ENCODE assay signal across 27 cellular contexts in the genomic region with DNA sequence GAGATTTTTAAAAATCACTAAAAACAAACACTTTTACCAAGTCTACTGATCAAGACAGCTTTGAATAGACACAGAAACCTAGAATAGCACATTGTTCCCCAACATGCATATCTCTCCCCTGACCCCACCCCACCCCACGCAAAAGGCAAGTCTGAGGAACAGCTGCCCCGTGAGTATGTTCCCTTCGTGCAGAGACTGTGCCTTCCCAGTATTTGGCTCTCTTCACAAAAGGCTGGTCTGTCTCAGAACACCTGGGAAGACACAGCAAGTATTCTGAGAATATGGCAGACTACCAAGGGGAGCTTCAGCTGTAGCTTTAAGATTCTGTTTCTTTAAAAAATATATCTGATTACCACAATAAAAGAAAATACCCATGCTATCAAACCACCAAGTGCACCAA.
A peak's percentile ranks its signal among the peaks of the same experiment; 100 is the strongest.
DNase-seq lines count a peak whose midpoint lies in the region; ATAC-seq, FAIRE-seq and TF ChIP-seq lines count a peak whose summit lies in the region.
"Had no signal": no experiment of that assay in that cellular context is flagged by ENCODE, and none has a peak within 500 bp of the region (broad histone marks: within the 10 kb centered on the region; RNA-seq: fewer than 3 reads in every experiment).

No MANE protein-coding gene starts in this region.

- no peak for TF ChIP-seq POLR2A in GM12891 (IDR thresholded peaks at IDR 0.05; ENCODE audit: low read depth, low read length)

- H3K27ac Mint-ChIP-seq in activated naive CD8-positive, alpha-beta T cell: peak overlapping the region; percentile 54
- H3K27ac Mint-ChIP-seq in activated naive CD8-positive, alpha-beta T cell treated with anti-CD3 and anti-CD28 coated beads, Interleukin-2, amount 50 U/mL, for 24 hours: no peak overlapping the region
- H3K27ac Mint-ChIP-seq in activated CD4-positive, alpha-beta memory T cell treated with anti-CD3 and anti-CD28 coated beads, Interleukin-2, amount 10 ng/mL, durations not matched to agents 7 days and 5 days: peak overlapping the region; percentile 2
- peak overlapping the region; percentile 93 for H3K27ac Mint-ChIP-seq in stimulated activated effector memory CD8-positive, alpha-beta T cell treated with anti-CD3 and anti-CD28 coated beads, Interleukin-12 subunit alpha, Interleukin-12 subunit beta, amount 100 ng/mL, for 72 hours
- H3K27ac Mint-ChIP-seq: activated naive CD8-positive, alpha-beta T cell treated with anti-CD3 and anti-CD28 coated beads for 36 hours had no signal

- POLR2A ChIA-PET in activated CD4-positive, alpha-beta memory T cell treated with anti-CD3 and anti-CD28 coated beads, Interleukin-2, amount 10 ng/mL, durations not matched to agents 7 days and 5 days (lab: Charles Lee): interaction anchor here (0.8 to 2.4 kb wide), 5 partner anchors 9 to 87 kb away, joined by 3 to 11 read pairs (median 4); no protein-coding TSS in a partner anchor

- peak; percentile 20 for FAIRE-seq in GM12891 (lab: Jason Lieb, UNC)
- FAIRE-seq: bronchial epithelial cell, H1 had no signal

- CTCF ChIA-PET in activated CD4-positive, alpha-beta memory T cell treated with anti-CD3 and anti-CD28 coated beads, Interleukin-2, amount 10 ng/mL, durations not matched to agents 7 days and 5 days (lab: Charles Lee): no interaction called here

- H3K9me3 Mint-ChIP-seq in activated naive CD8-positive, alpha-beta T cell (ENCODE audit: low read depth): no peaks in the 10 kb centered on the region
- H3K9me3 Mint-ChIP-seq in activated naive CD8-positive, alpha-beta T cell treated with anti-CD3 and anti-CD28 coated beads, Interleukin-2, amount 50 U/mL, for 24 hours: no peaks in the 10 kb centered on the region
- H3K9me3 Mint-ChIP-seq in activated CD4-positive, alpha-beta memory T cell treated with anti-CD3 and anti-CD28 coated beads, Interleukin-2, amount 10 ng/mL, durations not matched to agents 7 days and 5 days: no peaks in the 10 kb centered on the region
- H3K9me3 Mint-ChIP-seq in stimulated activated effector memory CD8-positive, alpha-beta T cell treated with anti-CD3 and anti-CD28 coated beads, Interleukin-12 subunit alpha, Interleukin-12 subunit beta, amount 100 ng/mL, for 72 hours: no peaks in the 10 kb centered on the region

- peaks cover 76% of the 10 kb centered on the region for H3K4me1 Mint-ChIP-seq in activated naive CD8-positive, alpha-beta T cell (ENCODE audit: low read depth)
- H3K4me1 Mint-ChIP-seq in activated naive CD8-positive, alpha-beta T cell treated with anti-CD3 and anti-CD28 coated beads, Interleukin-2, amount 50 U/mL, for 24 hours: peaks cover 85% of the 10 kb centered on the region
- H3K4me1 Mint-ChIP-seq in activated CD4-positive, alpha-beta memory T cell treated with anti-CD3 and anti-CD28 coated beads, Interleukin-2, amount 10 ng/mL, durations not matched to agents 7 days and 5 days: peaks cover 85% of the 10 kb centered on the region
- H3K4me1 Mint-ChIP-seq in stimulated activated effector memory CD8-positive, alpha-beta T cell treated with anti-CD3 and anti-CD28 coated beads, Interleukin-12 subunit alpha, Interleukin-12 subunit beta, amount 100 ng/mL, for 72 hours: peaks cover 73% of the 10 kb centered on the region

- no peak overlapping the region for H3K4me3 Mint-ChIP-seq in activated naive CD8-positive, alpha-beta T cell
- H3K4me3 Mint-ChIP-seq in activated naive CD8-positive, alpha-beta T cell treated with anti-CD3 and anti-CD28 coated beads, Interleukin-2, amount 50 U/mL, for 24 hours: no peak overlapping the region
- no peak overlapping the region for H3K4me3 Mint-ChIP-seq in activated CD4-positive, alpha-beta memory T cell treated with anti-CD3 and anti-CD28 coated beads, Interleukin-2, amount 10 ng/mL, durations not matched to agents 7 days and 5 days
- no peak overlapping the region for H3K4me3 Mint-ChIP-seq in stimulated activated effector memory CD8-positive, alpha-beta T cell treated with anti-CD3 and anti-CD28 coated beads, Interleukin-12 subunit alpha, Interleukin-12 subunit beta, amount 100 ng/mL, for 72 hours
- H3K4me3 Mint-ChIP-seq: activated naive CD8-positive, alpha-beta T cell treated with anti-CD3 and anti-CD28 coated beads for 36 hours; stimulated activated naive B cell treated with anti-CD40 and anti-IgM and Interleukin-4, amounts not matched to agents 10 μg/mL and 1 μg/mL and 100 μg/mL, for 72 hours had no signal

- H3K36me3 Mint-ChIP-seq in activated naive CD8-positive, alpha-beta T cell: peaks cover 9% of the 10 kb centered on the region
- H3K36me3 Mint-ChIP-seq in activated naive CD8-positive, alpha-beta T cell treated with anti-CD3 and anti-CD28 coated beads, Interleukin-2, amount 50 U/mL, for 24 hours (ENCODE audit: low read depth): peaks cover 25% of the 10 kb centered on the region
- peaks cover 58% of the 10 kb centered on the region for H3K36me3 Mint-ChIP-seq in activated CD4-positive, alpha-beta memory T cell treated with anti-CD3 and anti-CD28 coated beads, Interleukin-2, amount 10 ng/mL, durations not matched to agents 7 days and 5 days (ENCODE audit: low read depth)
- H3K36me3 Mint-ChIP-seq in stimulated activated effector memory CD8-positive, alpha-beta T cell treated with anti-CD3 and anti-CD28 coated beads, Interleukin-12 subunit alpha, Interleukin-12 subunit beta, amount 100 ng/mL, for 72 hours: peaks cover 36% of the 10 kb centered on the region

- ATAC-seq in activated naive CD8-positive, alpha-beta T cell treated with anti-CD3 and anti-CD28 coated beads, Interleukin-2, amount 50 U/mL, for 24 hours: no peak
- ATAC-seq in stimulated activated effector memory CD8-positive, alpha-beta T cell treated with anti-CD3 and anti-CD28 coated beads, Interleukin-12 subunit alpha, Interleukin-12 subunit beta, amount 100 ng/mL, for 72 hours: no peak
- ATAC-seq in HG02973 (IDR thresholded peaks at IDR 0.05; ENCODE audit: unreplicated experiment): no peak
- no peak for ATAC-seq in HG03571 (IDR thresholded peaks at IDR 0.05; ENCODE audit: unreplicated experiment)
- ATAC-seq: mucosa of descending colon; stimulated activated naive B cell treated with anti-CD40 and anti-IgM and Interleukin-4, amounts not matched to agents 10 μg/mL and 1 μg/mL and 100 μg/mL, for 72 hours; upper lobe of right lung had no signal

- no peaks in the 10 kb centered on the region for H3K27me3 Mint-ChIP-seq in activated naive CD8-positive, alpha-beta T cell
- H3K27me3 Mint-ChIP-seq in activated naive CD8-positive, alpha-beta T cell treated with anti-CD3 and anti-CD28 coated beads, Interleukin-2, amount 50 U/mL, for 24 hours: no peaks in the 10 kb centered on the region
- H3K27me3 Mint-ChIP-seq in activated CD4-positive, alpha-beta memory T cell treated with anti-CD3 and anti-CD28 coated beads, Interleukin-2, amount 10 ng/mL, durations not matched to agents 7 days and 5 days: no peaks in the 10 kb centered on the region
- H3K27me3 Mint-ChIP-seq: activated naive CD8-positive, alpha-beta T cell treated with anti-CD3 and anti-CD28 coated beads for 36 hours; stimulated activated naive B cell treated with anti-CD40 and anti-IgM and Interleukin-4, amounts not matched to agents 10 μg/mL and 1 μg/mL and 100 μg/mL, for 72 hours had no signal

- DNase-seq in activated naive CD8-positive, alpha-beta T cell treated with anti-CD3 and anti-CD28 coated beads, Interleukin-2, amount 50 U/mL, for 24 hours: no peak
- no peak for DNase-seq in GM12891 (ENCODE audit: insufficient read length, low spot score)
- DNase-seq in activated CD4-positive, alpha-beta memory T cell treated with anti-CD3 and anti-CD28 coated beads, Interleukin-2, amount 10 ng/mL, durations not matched to agents 7 days and 5 days: no peak
- no peak for DNase-seq in stimulated activated effector memory CD8-positive, alpha-beta T cell treated with anti-CD3 and anti-CD28 coated beads, Interleukin-12 subunit alpha, Interleukin-12 subunit beta, amount 100 ng/mL, for 72 hours (ENCODE audit: low spot score in 2 of 2)
- no peak for DNase-seq in NCI-H1930 (lab: John Stamatoyannopoulos, UW)
- DNase-seq: activated CD4-positive, alpha-beta T cell treated with anti-CD3 and anti-CD28 coated beads for 1 hour; activated naive CD8-positive, alpha-beta T cell treated with anti-CD3 and anti-CD28 coated beads for 36 hours; aorta; colonic mucosa; DMS79 treated with DMSO at 0.1 percent for 48 hours; effector CD4-positive, alpha-beta T cell; hippocampal formation; KBM-7; MG63; mucosa of descending colon; NCI-H1105 treated with DMSO at 0.1 percent for 48 hours; NCI-H187 treated with DMSO at 0.1 percent for 48 hours; NCI-H510A; OCI-M1; stimulated activated CD4-positive, alpha-beta T cell treated with anti-CD3 and anti-CD28 coated beads, Interleukin-15, amount 100 ng/mL, for 24 hours; stimulated activated naive B cell treated with anti-CD40 and anti-IgM and Interleukin-4, amounts not matched to agents 10 μg/mL and 1 μg/mL and 100 μg/mL, for 72 hours; upper lobe of right lung had no signal

TF ChIP-seq in GM12891, 5 proteins besides CTCF, POLR2A, EP300 and RAD21:
- TF ChIP-seq POU2F2 (IDR thresholded peaks at IDR 0.05; ENCODE audit: low read depth, low read length) (no peak), POLR2AphosphoS5 (IDR thresholded peaks at IDR 0.05; ENCODE audit: low read depth, low read length) (no peak), TAF1 (IDR thresholded peaks at IDR 0.05; ENCODE audit: low read depth, low read length) (no peak), SPI1 (IDR thresholded peaks at IDR 0.05; ENCODE audit: low read depth, low read length) (no peak), PAX5 (IDR thresholded peaks at IDR 0.05; ENCODE audit: insufficient read depth, low read length, severe bottlenecking) (no peak)
